ENCODE assay signal across 19 cellular contexts in genomic region chr13:33933810-33934209, GRCh38.
"Had no signal": no experiment of that assay in that cellular context is flagged by ENCODE, and none has a peak within 500 bp of the region (broad histone marks: within the 10 kb centered on the region; RNA-seq: fewer than 3 reads in every experiment).

No MANE protein-coding gene starts in this region.

- H3K9me3 ChIP-seq: esophagus squamous epithelium, gastroesophageal sphincter, right atrium auricular region, sigmoid colon, stomach, thoracic aorta, transverse colon had no signal

- H3K27me3 Mint-ChIP-seq: dendritic cell treated with granulocyte-macrophage colony-stimulating factor and Interleukin-4, amounts not matched to agents 40 ng/mL and 50 ng/mL, for 4 days; naive thymus-derived CD4-positive, alpha-beta T cell had no signal

- H3K4me3 Mint-ChIP-seq: dendritic cell treated with granulocyte-macrophage colony-stimulating factor and Interleukin-4, amounts not matched to agents 40 ng/mL and 50 ng/mL, for 4 days; naive thymus-derived CD4-positive, alpha-beta T cell; neural crest cell had no signal

- H3K27ac ChIP-seq: esophagus squamous epithelium, gastroesophageal sphincter, right atrium auricular region, sigmoid colon, stomach, thoracic aorta, transverse colon had no signal

- DNase-seq: esophagus squamous epithelium; foreskin fibroblast; glutamatergic neuron; islet precursor cell; naive thymus-derived CD4-positive, alpha-beta T cell; posterior cingulate gyrus; sigmoid colon; stimulated activated CD4-positive, alpha-beta T cell treated with anti-CD3 and anti-CD28 coated beads, Interleukin-12 subunit alpha, Interleukin-12 subunit beta, amount 100 ng/mL, for 4 hours; stimulated activated naive CD4-positive, alpha-beta T cell; stomach; substantia nigra; transverse colon had no signal

- H3K27me3 ChIP-seq: esophagus squamous epithelium, gastroesophageal sphincter, right atrium auricular region, sigmoid colon, stomach, transverse colon had no signal

- FAIRE-seq: urothelium cell line had no signal

- H3K4me1 Mint-ChIP-seq: naive thymus-derived CD4-positive, alpha-beta T cell had no signal

- H3K4me1 ChIP-seq: esophagus squamous epithelium, right atrium auricular region had no signal

- ATAC-seq: gastroesophageal sphincter; naive thymus-derived CD4-positive, alpha-beta T cell had no signal

- H3K36me3 Mint-ChIP-seq: naive thymus-derived CD4-positive, alpha-beta T cell had no signal

- H3K9me3 Mint-ChIP-seq: dendritic cell treated with granulocyte-macrophage colony-stimulating factor and Interleukin-4, amounts not matched to agents 40 ng/mL and 50 ng/mL, for 4 days; naive thymus-derived CD4-positive, alpha-beta T cell; neural crest cell had no signal

- H3K36me3 ChIP-seq: esophagus squamous epithelium, gastroesophageal sphincter, right atrium auricular region, sigmoid colon, stomach, thoracic aorta, transverse colon had no signal

- H3K4me3 ChIP-seq: esophagus squamous epithelium, gastroesophageal sphincter, right atrium auricular region, sigmoid colon, skin epidermis, stomach, thoracic aorta, transverse colon had no signal
